In the genomic region with DNA sequence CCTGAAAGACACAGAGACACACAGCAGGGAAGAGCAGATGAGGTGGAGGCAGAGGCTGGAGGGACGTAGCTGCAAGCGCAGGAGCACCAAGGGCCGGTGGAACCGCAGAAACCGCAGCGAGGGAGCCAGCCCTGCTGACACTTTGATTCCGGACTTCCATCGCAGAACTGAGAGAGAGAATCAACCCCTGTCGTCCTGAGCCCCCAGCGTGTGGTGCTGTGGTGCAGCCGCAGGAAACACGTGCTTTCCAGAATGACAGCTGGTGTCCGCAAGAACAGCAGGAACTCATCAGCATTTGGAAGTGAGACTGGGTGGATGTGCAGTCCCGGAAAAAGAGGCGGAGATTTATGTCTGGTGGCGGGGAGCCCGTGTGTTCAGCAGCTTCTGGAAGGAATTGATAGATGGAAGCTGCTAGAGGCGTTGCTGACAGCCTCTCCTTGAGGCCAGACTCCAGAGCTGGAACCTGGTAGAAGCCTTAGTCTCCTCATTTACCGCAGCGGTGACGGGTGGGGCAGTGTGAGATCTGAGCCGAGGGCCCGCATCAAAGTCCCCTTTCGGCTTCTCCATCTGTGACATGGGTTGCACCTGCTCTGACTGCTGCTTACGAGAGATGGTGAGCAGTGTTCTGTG, we compare ENCODE assay signal across 8 cellular contexts. TPM values are rescaled to one million over a fixed set of nuclear protein-coding genes. Genes with fewer than 3 reads are reported as not detected.
DNase-seq lines count a peak whose midpoint lies in the region; TF ChIP-seq lines count a peak whose summit lies in the region.

No MANE protein-coding gene starts in this region.

- H3K9me3 Mint-ChIP-seq in activated naive CD4-positive, alpha-beta T cell treated with anti-CD3 and anti-CD28 coated beads, Interleukin-2, amount 50 U/mL, for 24 hours = peaks cover 7% of the 10 kb centered on the region
- peaks cover 6% of the 10 kb centered on the region for H3K9me3 Mint-ChIP-seq in osteocyte (ENCODE audit: unreplicated experiment)

- H4K20me1 ChIP-seq in BLaER1 = peaks cover 19% of the 10 kb centered on the region

- H3K4me1 ChIP-seq in BLaER1 (peaks cover 32% of the 10 kb centered on the region), SJCRH30 (peaks cover 27% of the 10 kb centered on the region)

- peak overlapping the region; percentile 56 for H3K9ac ChIP-seq in BLaER1

- H3K27ac ChIP-seq in BLaER1 (peak overlapping the region; percentile 43), SJCRH30 (no peak overlapping the region)

- TF ChIP-seq CTCF in GM20000 (IDR thresholded peaks at IDR 0.05; ENCODE audit: extremely low read depth, missing control alignments) (no peak), osteocyte (IDR thresholded peaks at IDR 0.05) (peak; percentile 50)

- DNase-seq in GM20000 (ENCODE audit: low spot score) (peak; percentile 47), LHCN-M2 (ENCODE audit: low read depth) (peak; percentile 93), SJCRH30 (peak; percentile 91 to 95), glomerular visceral epithelial cell (ENCODE audit: extremely low spot score) (peak; percentile 84), osteocyte (ENCODE audit: extremely low spot score, unreplicated experiment) (peak; percentile 88), NCI-H226 (no peak)

- H3K27me3 ChIP-seq in BLaER1 (no peaks in the 10 kb centered on the region), SJCRH30 (no peaks in the 10 kb centered on the region)

- H3K36me3 ChIP-seq in BLaER1 = no peaks in the 10 kb centered on the region
- no peaks in the 10 kb centered on the region for H3K36me3 ChIP-seq in SJCRH30

- peak overlapping the region; percentile 99 for H3K4me2 ChIP-seq in BLaER1

- peak overlapping the region; percentile 55 for H3K4me3 ChIP-seq in BLaER1
- H3K4me3 ChIP-seq in SJCRH30 = 0 out of 2 replicates have a peak overlapping the region, but pooled peaks have one; percentile 7

- peaks cover 18% of the 10 kb centered on the region for H3K4me1 Mint-ChIP-seq in activated naive CD4-positive, alpha-beta T cell treated with anti-CD3 and anti-CD28 coated beads, Interleukin-2, amount 50 U/mL, for 24 hours
- H3K4me1 Mint-ChIP-seq in osteocyte (ENCODE audit: unreplicated experiment) = peaks cover 20% of the 10 kb centered on the region

- H3K27me3 Mint-ChIP-seq in activated naive CD4-positive, alpha-beta T cell treated with anti-CD3 and anti-CD28 coated beads, Interleukin-2, amount 50 U/mL, for 24 hours = peaks cover 5% of the 10 kb centered on the region
- no peaks in the 10 kb centered on the region for H3K27me3 Mint-ChIP-seq in osteocyte (ENCODE audit: unreplicated experiment)

- H3K4me3 Mint-ChIP-seq in activated naive CD4-positive, alpha-beta T cell treated with anti-CD3 and anti-CD28 coated beads, Interleukin-2, amount 50 U/mL, for 24 hours = peak overlapping the region; percentile 85
- H3K4me3 Mint-ChIP-seq in osteocyte (ENCODE audit: unreplicated experiment) = peak overlapping the region; percentile 68

- H3K9me3 ChIP-seq in BLaER1 (peaks cover 23% of the 10 kb centered on the region), SJCRH30 (replicated peaks) (no peaks in the 10 kb centered on the region)

- H3K27ac Mint-ChIP-seq in activated naive CD4-positive, alpha-beta T cell treated with anti-CD3 and anti-CD28 coated beads, Interleukin-2, amount 50 U/mL, for 24 hours = peak overlapping the region; percentile 79
- peak overlapping the region; percentile 58 for H3K27ac Mint-ChIP-seq in osteocyte (ENCODE audit: unreplicated experiment)

- H3K36me3 Mint-ChIP-seq in activated naive CD4-positive, alpha-beta T cell treated with anti-CD3 and anti-CD28 coated beads, Interleukin-2, amount 50 U/mL, for 24 hours = peaks cover 4% of the 10 kb centered on the region
- H3K36me3 Mint-ChIP-seq in osteocyte (ENCODE audit: unreplicated experiment) = peaks cover 3% of the 10 kb centered on the region

RNA-seq across cellular contexts. Expression of a gene that starts 21.9 kb away (rescaled TPM):
- total RNA-seq in LHCN-M2 (2014; rRNA removed) = 258 and 283 TPM in 2 replicates
- polyA plus RNA-seq in LHCN-M2 (2012) = 86.7 TPM
- 156 and 175 TPM in 2 replicates for total RNA-seq in SJCRH30 (2014; rRNA removed; shearing (Covaris generic))
- 186 and 211 TPM in 2 replicates for total RNA-seq in osteocyte

RNA-seq across cellular contexts. Expression of a gene that starts 44.4 kb away (rescaled TPM):
- total RNA-seq in LHCN-M2 (2014; rRNA removed) = 43.7 and 59.7 TPM in 2 replicates
- polyA plus RNA-seq in LHCN-M2 (2012) = 53.2 TPM
- 43.0 and 47.2 TPM in 2 replicates for total RNA-seq in SJCRH30 (2014; rRNA removed; shearing (Covaris generic))
- total RNA-seq in osteocyte = 41.0 and 42.0 TPM in 2 replicates

RNA-seq across cellular contexts. Expression of a gene that starts 44.7 kb away (rescaled TPM):
- total RNA-seq in LHCN-M2 (2014; rRNA removed) = 33.0 and 33.8 TPM in 2 replicates
- polyA plus RNA-seq in LHCN-M2 (2012) = 10.6 TPM
- total RNA-seq in SJCRH30 (2014; rRNA removed; shearing (Covaris generic)) = 43.7 and 45.9 TPM in 2 replicates
- total RNA-seq in osteocyte = 21.9 and 22.4 TPM in 2 replicates
